Comparison of ENCODE assay signal across 3 cellular contexts in the genomic region with DNA sequence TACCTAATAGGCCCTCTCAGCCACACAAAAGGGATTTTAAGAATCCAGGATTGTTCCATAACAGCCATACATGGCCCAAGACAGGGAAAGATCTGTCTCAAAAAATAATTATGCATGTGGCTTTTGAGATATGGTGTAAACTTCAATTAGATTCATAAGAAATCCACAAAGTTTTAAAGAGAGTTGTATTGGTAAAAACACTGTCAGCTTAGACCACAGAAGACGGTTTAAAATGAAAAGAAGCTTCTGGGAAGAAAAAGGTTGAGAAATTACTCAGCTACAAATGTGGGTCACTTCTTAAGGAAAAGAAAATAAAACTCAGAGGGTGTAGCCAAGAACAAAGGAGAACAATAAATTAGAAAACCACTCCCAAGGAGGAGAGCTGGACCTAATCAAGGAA.
"Had no signal": no experiment of that assay in that cellular context is flagged by ENCODE, and none has a peak within 500 bp of the region (broad histone marks: within the 10 kb centered on the region; RNA-seq: fewer than 3 reads in every experiment).

No MANE protein-coding gene starts in this region.

- DNase-seq: GDM1, GF-D8 had no signal

- H3K4me3 ChIP-seq: GM12878 had no signal

- ATAC-seq: GM12878 had no signal
